Comparison of ENCODE assay signal across 20 cellular contexts in genomic region chr6:158694913-158695312, GRCh38. TPM values are rescaled to one million over a fixed set of nuclear protein-coding genes. Genes with fewer than 3 reads are reported as not detected.
DNase-seq lines count a peak whose midpoint lies in the region; ATAC-seq, FAIRE-seq and TF ChIP-seq lines count a peak whose summit lies in the region.
"Had no signal": no experiment of that assay in that cellular context is flagged by ENCODE, and none has a peak within 500 bp of the region (broad histone marks: within the 10 kb centered on the region; RNA-seq: fewer than 3 reads in every experiment).

No MANE protein-coding gene starts in this region.

- H3K79me2 ChIP-seq in GM12878 (ENCODE audit: control insufficient read depth, insufficient read depth, low read length): no peaks in the 10 kb centered on the region

- ATAC-seq in GM12878 (no peak), memory B cell (ENCODE audit: low read depth) (no peak), HG03280 (IDR thresholded peaks at IDR 0.05; ENCODE audit: unreplicated experiment) (no peak)

- RAD21 ChIA-PET in GM12878 (lab: Charles Lee; ENCODE audit: unreplicated experiment): no interaction called here

- no peak overlapping the region for H3K4me3 Mint-ChIP-seq in memory B cell
- H3K4me3 Mint-ChIP-seq: B cell; CD4-positive, alpha-beta memory T cell had no signal

- in situ Hi-C loops in GM12878 (cut with MboI): loop anchor here (5.0 kb wide), 1 partner anchor 483 kb away; no protein-coding TSS in a partner anchor

- intact Hi-C loops in GM12878 (cut with micrococcal nuclease; ENCODE audit: unreplicated experiment): loop anchor here (5.0 kb wide), 1 partner anchor 48 kb away; no protein-coding TSS in a partner anchor
- intact Hi-C loops in posterior vena cava (cut with DNase I): loop anchor here in 1 of 2 donors (10.0 kb wide), 1 partner anchor 470 kb away; no protein-coding TSS in a partner anchor

- H3K9me3 ChIP-seq in HEK293 (ENCODE audit: control insufficient read depth, insufficient read depth, low read depth, low read length) (no peaks in the 10 kb centered on the region), GM12878 (replicated peaks; ENCODE audit: control insufficient read depth, insufficient read depth, low read length) (no peaks in the 10 kb centered on the region)

- peak overlapping the region; percentile 67 for H3K27ac Mint-ChIP-seq in memory B cell
- H3K27ac Mint-ChIP-seq: B cell had no signal

- H3K36me3 ChIP-seq in HEK293 (ENCODE audit: control insufficient read depth in 2 of 2, insufficient read depth in 1 of 2, low read length in 2 of 2) (no peaks in the 10 kb centered on the region; a peak in 1 of 3 replicates), GM12878 (ENCODE audit: control insufficient read depth in 2 of 2, insufficient read depth in 2 of 2, low read length in 1 of 2) (no peaks in the 10 kb centered on the region; a peak in 1 of 4 replicates)

- SMC1A ChIA-PET in GM12878 (lab: Charles Lee; ENCODE audit: uncharacterized antibody, unreplicated experiment): no interaction called here

- no peaks in the 10 kb centered on the region for H4K20me1 ChIP-seq in GM12878 (ENCODE audit: control insufficient read depth, insufficient read depth)

- TF ChIP-seq CTCF in HEK293 (tag by site-specific recombination; IDR thresholded peaks at IDR 0.05) (no peak), GM12878 (IDR thresholded peaks at IDR 0.05 in 2 of 3, conservative IDR thresholded peaks at IDR 0.05 in 1 of 3; ENCODE audit: control insufficient read depth in 2 of 3, extremely low read depth in 1 of 3, insufficient read depth in 1 of 3, low read depth in 3 of 3, low read length in 3 of 3) (no peak)

- FAIRE-seq in GM12878 (lab: Jason Lieb, UNC): no peak
- FAIRE-seq: A204.1, G401.6, GM12892, GM19239, H1 had no signal

- H3K9ac ChIP-seq in GM12878 (ENCODE audit: control insufficient read depth, insufficient read depth, low read length): no peak overlapping the region

- TF ChIP-seq POLR2A in GM12878 (IDR thresholded peaks at IDR 0.05; ENCODE audit: low read depth, low read length): no peak

- CTCF ChIA-PET in HEK293 (lab: Yijun Ruan, JAX): interaction anchor here (0.8 to 1.6 kb wide), 3 partner anchors 9 to 480 kb away, joined by 3 to 4 read pairs (median 3); no protein-coding TSS in a partner anchor
- CTCF ChIA-PET in GM12878 (lab: Yijun Ruan, JAX): no interaction called here

- H3K4me3 ChIP-seq in HEK293 (ENCODE audit: low read depth, low read length): no peak overlapping the region
- no peak overlapping the region for H3K4me3 ChIP-seq in GM12878

- no peak for TF ChIP-seq RAD21 in GM12878 (IDR thresholded peaks at IDR 0.05; ENCODE audit: insufficient read depth, low read depth, low read length)

- no TSS peak for BruUV-seq in GM12878 (replicated peaks; lab: Mats Ljungman, UMichigan)

- H3K4me2 ChIP-seq in GM12878 (ENCODE audit: control insufficient read depth, insufficient read depth): no peak overlapping the region

- H3K27me3 ChIP-seq in GM12878 (replicated peaks in 1 of 2; ENCODE audit: control insufficient read depth in 2 of 2, insufficient read depth in 2 of 2, low read length in 1 of 2): no peaks in the 10 kb centered on the region

- WGBS in GM12878 (ENCODE audit: insufficient coverage, insufficient replicate concordance, low lambda C conversion rate, missing lambda C conversion rate): 76% methylated on average over 3 of the region's 3 CpGs

- H3K4me1 Mint-ChIP-seq in memory B cell: peaks cover under 1% of the 10 kb centered on the region

- H3K27ac ChIP-seq in HEK293 (ENCODE audit: extremely low read depth, low read depth, low read length) (no peak overlapping the region), GM12878 (ENCODE audit: control insufficient read depth, insufficient read depth) (no peak overlapping the region)
- H3K27ac ChIP-seq: C4-2B had no signal

- H3K9me3 Mint-ChIP-seq in memory B cell: no peaks in the 10 kb centered on the region
- H3K9me3 Mint-ChIP-seq: CD4-positive, alpha-beta memory T cell had no signal

- POLR2A ChIA-PET in HEK293 (lab: Yijun Ruan, JAX): no interaction called here
- POLR2A ChIA-PET in GM12878 (lab: Charles Lee): no interaction called here

- peaks cover 1% of the 10 kb centered on the region for H3K36me3 Mint-ChIP-seq in memory B cell

- TF ChIP-seq EP300 in GM12878 (IDR thresholded peaks at IDR 0.05; ENCODE audit: borderline replicate concordance in 1 of 2, control insufficient read depth in 1 of 2, low read depth in 2 of 2, low read length in 2 of 2): no peak

- no peaks in the 10 kb centered on the region for H3K27me3 Mint-ChIP-seq in memory B cell
- H3K27me3 Mint-ChIP-seq: B cell; CD4-positive, alpha-beta memory T cell had no signal

- H3K4me1 ChIP-seq in HEK293 (ENCODE audit: control insufficient read depth, insufficient read depth, low read length) (no peaks in the 10 kb centered on the region), GM12878 (ENCODE audit: control insufficient read depth, insufficient read depth, low read length) (no peaks in the 10 kb centered on the region)

- no peak overlapping the region for H2AFZ ChIP-seq in GM12878 (ENCODE audit: control insufficient read depth, low read depth, low read length)

- DNase-seq in GM12878 (ENCODE audit: low read depth, low spot score): no peak
- no peak for DNase-seq in memory B cell (ENCODE audit: low spot score in 2 of 2)
- peak; percentile 14 for DNase-seq in stimulated activated CD8-positive, alpha-beta memory T cell treated with anti-CD3 and anti-CD28 coated beads, Interleukin-4, amount 100 ng/mL, for 48 hours
- DNase-seq in posterior vena cava (ENCODE audit: low spot score): no peak
- DNase-seq in SKM-1 treated with dmso at 0.1 percent for 144 hours (lab: John Stamatoyannopoulos, UW; ENCODE audit: unreplicated experiment): no peak
- DNase-seq: CD4-positive, alpha-beta memory T cell; DMS153; DMS79 treated with DMSO at 0.1 percent for 48 hours; EL; HCEC 1CT; IMR-90 had no signal

TF ChIP-seq in HEK293, 187 proteins besides CTCF, POLR2A, EP300 and RAD21:
- TF ChIP-seq SCRT2 (tag by site-specific recombination; IDR thresholded peaks at IDR 0.05): peak; percentile 53; the same call in 1 of the 2 replicates
- no peak for TF ChIP-seq ZNF335 (tag by site-specific recombination; conservative IDR thresholded peaks at IDR 0.05)

RNA-seq across cellular contexts. Expression of gene SYTL3, which starts 45.1 kb away (rescaled TPM):
- total RNA-seq in GM12878 (2013; cell fraction: nucleolus; rRNA removed): 30.4 and 37.7 TPM in 2 replicates
- 9.1 and 9.4 TPM in 2 replicates for total RNA-seq in GM12878 (2014; rRNA removed)
- 6.4 and 6.7 TPM in 2 replicates for total RNA-seq in GM12878 (2014; rRNA removed; fragmentation: Illumina TruSeq; extraction: Trizol)
- total RNA-seq in GM12878 (2021): 7.1 and 8.4 TPM in 2 replicates
- polyA plus RNA-seq in GM12878 (2011; ENCODE audit: low read depth): 4.8 TPM
- 12.1 and 12.9 TPM in 2 replicates for polyA plus RNA-seq in GM12878 (2011; rRNA removed)
- polyA plus RNA-seq in GM12878 (2011; cell fraction: cytosol; rRNA removed): 11.7 and 15.5 TPM in 2 replicates
- polyA plus RNA-seq in GM12878 (2011; cell fraction: nucleus; rRNA removed): 16.8 and 21.8 TPM in 2 replicates
- 3.7 and 6.1 TPM in 2 replicates for polyA plus RNA-seq in GM12878 (2012)
- 8.0 and 8.3 TPM in 2 replicates for polyA plus RNA-seq in GM12878 (2014; fragmentation: Illumina TruSeq; extraction: Trizol)
- polyA plus RNA-seq in GM12878 (2014; fragmentation: Nextera tagmentation; extraction: Ambion mirVana): 1 to 10 TPM; 3.3 to 4.2 TPM
- polyA plus RNA-seq in GM12878 (2014; rRNA removed): 7.1 and 7.2 TPM in 2 replicates
- 1 to 10 TPM; 5.9 to 6.7 TPM for polyA plus RNA-seq in GM12878 (2016; fragmentation: Nextera tagmentation; extraction: Ambion mirVana)
- polyA minus RNA-seq in GM12878 (2011; rRNA and poly(A)+ RNA removed): 12.9 and 13.6 TPM in 2 replicates
- 2.9 and 4.1 TPM in 2 replicates for polyA minus RNA-seq in GM12878 (2011; cell fraction: cytosol; rRNA and poly(A)+ RNA removed)
- polyA minus RNA-seq in GM12878 (2011; cell fraction: nucleus; rRNA and poly(A)+ RNA removed): 7.6 and 18.4 TPM in 2 replicates
- 1 to 10 TPM; 2.0 to 6.5 TPM for total RNA-seq in posterior vena cava

RNA-seq across cellular contexts. Expression of gene DYNLT1, which starts 50.4 kb away (rescaled TPM):
- 28.3 and 29.2 TPM in 2 replicates for total RNA-seq in GM12878 (2013; cell fraction: nucleolus; rRNA removed)
- total RNA-seq in GM12878 (2014; rRNA removed) (35.9 and 41.5 TPM in 2 replicates), GM12878 (2014; rRNA removed; fragmentation: Illumina TruSeq; extraction: Trizol) (33.6 and 34.0 TPM in 2 replicates), GM12878 (2021) (49.1 and 51.3 TPM in 2 replicates), posterior vena cava (10 to 100 TPM; 91.3 to 91.4 TPM)
- polyA plus RNA-seq in GM12878 (2011; ENCODE audit: low read depth): 84.8 TPM
- polyA plus RNA-seq in GM12878 (2011; rRNA removed) (184 and 225 TPM in 2 replicates), GM12878 (2014; fragmentation: Illumina TruSeq; extraction: Trizol) (58.6 and 69.7 TPM in 2 replicates), GM12878 (2014; fragmentation: Nextera tagmentation; extraction: Ambion mirVana) (100 to 1,000 TPM; 246 to 298 TPM), GM12878 (2014; rRNA removed) (54.5 and 62.3 TPM in 2 replicates), GM12878 (2016; fragmentation: Nextera tagmentation; extraction: Ambion mirVana) (100 to 1,000 TPM; 116 to 119 TPM)
- polyA plus RNA-seq in GM12878 (2011; cell fraction: cytosol; rRNA removed): 123 and 164 TPM in 2 replicates
- polyA plus RNA-seq in GM12878 (2011; cell fraction: nucleus; rRNA removed): 71.6 and 105 TPM in 2 replicates
- 43.5 and 55.4 TPM in 2 replicates for polyA plus RNA-seq in GM12878 (2012)
- 91.6 and 112 TPM in 2 replicates for polyA minus RNA-seq in GM12878 (2011; rRNA and poly(A)+ RNA removed)
- 18.4 and 19.9 TPM in 2 replicates for polyA minus RNA-seq in GM12878 (2011; cell fraction: cytosol; rRNA and poly(A)+ RNA removed)
- 14.9 and 18.1 TPM in 2 replicates for polyA minus RNA-seq in GM12878 (2011; cell fraction: nucleus; rRNA and poly(A)+ RNA removed)
